In genomic region chr2:39024833-39025232, GRCh38 we compare ENCODE assay signal across 20 cellular contexts.
DNase-seq lines count a peak whose midpoint lies in the region; ATAC-seq, FAIRE-seq and TF ChIP-seq lines count a peak whose summit lies in the region.
"Had no signal": no experiment of that assay in that cellular context is flagged by ENCODE, and none has a peak within 500 bp of the region (broad histone marks: within the 10 kb centered on the region; RNA-seq: fewer than 3 reads in every experiment).

No MANE protein-coding gene starts in this region.

- POLR2A ChIA-PET in GM10248 (lab: Yijun Ruan, JAX) = no interaction called here

- H3K27ac ChIP-seq in left lung = no peak overlapping the region
- H3K27ac ChIP-seq: 22Rv1, cardiac muscle cell, neural progenitor cell had no signal

- no peaks in the 10 kb centered on the region for H3K4me1 ChIP-seq in left lung
- H3K4me1 ChIP-seq: neural progenitor cell had no signal

- DNase-seq in DMS53 (lab: John Stamatoyannopoulos, UW) = peak; percentile 12
- DNase-seq in DMS53 treated with DMSO at 0.1 percent for 48 hours (lab: John Stamatoyannopoulos, UW; ENCODE audit: unreplicated experiment) = no peak
- DNase-seq in M059J (ENCODE audit: low read depth) = peak; percentile 26
- peak; percentile 6 for DNase-seq in choroid plexus epithelial cell (ENCODE audit: low read depth)
- DNase-seq in left lung = no peak
- DNase-seq in GM10248 (ENCODE audit: extremely low spot score) = no peak
- no peak for DNase-seq in GM19239 (ENCODE audit: insufficient read length, low spot score)
- DNase-seq: activated CD8-positive, alpha-beta memory T cell treated with anti-CD3 and anti-CD28 coated beads, Interleukin-2, amount 10 ng/mL, durations not matched to agents 7 days and 5 days; C1 segment of cervical spinal cord; effector memory CD8-positive, alpha-beta T cell; NCI-H187 treated with DMSO at 0.1 percent for 48 hours; NCI-H526 treated with DMSO at 0.1 percent for 48 hours; retina; T-cell; tibial artery had no signal

- H3K4me3 ChIP-seq in choroid plexus epithelial cell (ENCODE audit: low read depth, low read length) (no peak overlapping the region), left lung (no peak overlapping the region)
- H3K4me3 ChIP-seq: cardiac muscle cell, neural progenitor cell, tibial artery had no signal

- intact Hi-C loops in left lung (cut with DNase I) = no loop called here

- no peaks in the 10 kb centered on the region for H3K27me3 ChIP-seq in left lung
- H3K27me3 ChIP-seq: cardiac muscle cell, neural progenitor cell, tibial artery had no signal

- CTCF ChIA-PET in GM10248 (lab: Yijun Ruan, JAX) = interaction anchor here (1.7 kb wide), 1 partner anchor 9 kb away, joined by 6 read pairs; no protein-coding TSS in a partner anchor

- FAIRE-seq in GM19239 (lab: Jason Lieb, UNC) = no peak

- TF ChIP-seq CTCF in choroid plexus epithelial cell (conservative IDR thresholded peaks at IDR 0.05; ENCODE audit: low read depth, low read length) = no peak
- TF ChIP-seq CTCF in left lung (IDR thresholded peaks at IDR 0.05) = no peak
- TF ChIP-seq CTCF in GM10248 (IDR thresholded peaks at IDR 0.05; ENCODE audit: control extremely low read depth, extremely low read depth, low read depth, missing control alignments) = no peak

- peaks cover 0 to 23% of the 10 kb centered on the region in 2 donors for H3K36me3 ChIP-seq in left lung

- H3K9me3 ChIP-seq in left lung = no peaks in the 10 kb centered on the region
- H3K9me3 ChIP-seq: tibial artery had no signal

- ATAC-seq in left lung (peak; percentile 65), GM18909 (IDR thresholded peaks at IDR 0.05; ENCODE audit: poor library complexity, unreplicated experiment) (no peak)
- ATAC-seq: activated CD8-positive, alpha-beta memory T cell treated with anti-CD3 and anti-CD28 coated beads, Interleukin-2, amount 10 ng/mL, durations not matched to agents 7 days and 5 days; effector memory CD8-positive, alpha-beta T cell; T-cell; WTC11 had no signal

Comparison
In these comparisons a context has a peak if more than half of its experiments do, and no peak if none do; other contexts are left out.
1. DNase-seq: peak in DMS53 (single experiment), M059J (single experiment) and choroid plexus epithelial cell (single experiment); none in DMS53 treated with DMSO at 0.1 percent for 48 hours (single experiment), left lung (0 of 2), GM10248 (single experiment) and GM19239 (single experiment).